ENCODE assay signal across 22 cellular contexts in genomic region chr7:155979994-155980393, GRCh38.
"Had no signal": no experiment of that assay in that cellular context is flagged by ENCODE, and none has a peak within 500 bp of the region (broad histone marks: within the 10 kb centered on the region; RNA-seq: fewer than 3 reads in every experiment).

No MANE protein-coding gene starts in this region.

- ATAC-seq: activated CD8-positive, alpha-beta T cell treated with anti-CD3 and anti-CD28 coated beads, Interleukin-2, amount 10 ng/mL, durations not matched to agents 7 days and 5 days; activated naive CD8-positive, alpha-beta T cell treated with anti-CD3 and anti-CD28 coated beads, Interleukin-2, amount 50 U/mL, for 24 hours; esophagus mucosa; gastrocnemius medialis; mucosa of descending colon; pancreas; SK-N-SH treated with all-trans-retinoic acid at 6 μM for 48 hours; T-cell had no signal

- H3K27me3 ChIP-seq: gastrocnemius medialis had no signal

- H3K36me3 ChIP-seq: gastrocnemius medialis, left ventricle myocardium inferior, pancreas, transverse colon had no signal

- DNase-seq: activated CD4-positive, alpha-beta T cell treated with anti-CD3 and anti-CD28 coated beads for 4 hours; activated CD8-positive, alpha-beta T cell treated with anti-CD3 and anti-CD28 coated beads, Interleukin-2, amount 10 ng/mL, durations not matched to agents 7 days and 5 days; activated naive CD4-positive, alpha-beta T cell treated with Interleukin-2 at 50 U/mL for 16 hours; activated naive CD8-positive, alpha-beta T cell treated with anti-CD3 and anti-CD28 coated beads, Interleukin-2, amount 50 U/mL, for 24 hours; anterior cingulate cortex; central memory CD4-positive, alpha-beta T cell; cortex of kidney; gastrocnemius medialis; left ventricle myocardium inferior; mammary epithelial cell; mucosa of descending colon; naive B cell; pancreas; stimulated activated naive CD4-positive, alpha-beta T cell treated with Interleukin-2 at 50 U/mL for 16 hours; substantia nigra; T-helper 9 cell; transverse colon had no signal

- H3K36me3 Mint-ChIP-seq: brain, naive B cell, T-cell had no signal

- H3K4me3 ChIP-seq: gastrocnemius medialis, left ventricle myocardium inferior, mucosa of descending colon, pancreas, transverse colon had no signal

- H3K9me3 ChIP-seq: gastrocnemius medialis, left ventricle myocardium inferior, mucosa of descending colon, pancreas, transverse colon had no signal

- H3K27ac ChIP-seq: gastrocnemius medialis, left ventricle myocardium inferior, pancreas, transverse colon had no signal

- H3K4me1 ChIP-seq: gastrocnemius medialis, left ventricle myocardium inferior, pancreas, transverse colon had no signal

- H3K4me3 Mint-ChIP-seq: activated B cell treated with CpG ODN at 0.5 μM for 24 hours; activated CD8-positive, alpha-beta T cell treated with anti-CD3 and anti-CD28 coated beads, Interleukin-2, amount 10 ng/mL, durations not matched to agents 7 days and 5 days; activated naive CD8-positive, alpha-beta T cell treated with anti-CD3 and anti-CD28 coated beads, Interleukin-2, amount 50 U/mL, for 24 hours; brain; naive B cell; T-cell had no signal

- H3K27ac Mint-ChIP-seq: activated B cell treated with CpG ODN at 0.5 μM for 24 hours; activated CD8-positive, alpha-beta T cell treated with anti-CD3 and anti-CD28 coated beads, Interleukin-2, amount 10 ng/mL, durations not matched to agents 7 days and 5 days; activated naive CD8-positive, alpha-beta T cell treated with anti-CD3 and anti-CD28 coated beads, Interleukin-2, amount 50 U/mL, for 24 hours; brain; T-cell had no signal

- H3K9me3 Mint-ChIP-seq: activated B cell treated with CpG ODN at 0.5 μM for 24 hours; activated naive CD8-positive, alpha-beta T cell treated with anti-CD3 and anti-CD28 coated beads, Interleukin-2, amount 50 U/mL, for 24 hours; brain; T-cell had no signal

- H3K4me1 Mint-ChIP-seq: activated B cell treated with CpG ODN at 0.5 μM for 24 hours, brain, naive B cell, T-cell had no signal

- H3K27me3 Mint-ChIP-seq: activated B cell treated with CpG ODN at 0.5 μM for 24 hours had no signal
